ENCODE assay signal across 8 cellular contexts in genomic region chr4:102430511-102430910, GRCh38.
A peak's percentile ranks its signal among the peaks of the same experiment; 100 is the strongest.
DNase-seq lines count a peak whose midpoint lies in the region; FAIRE-seq and TF ChIP-seq lines count a peak whose summit lies in the region.

No MANE protein-coding gene starts in this region.

- FAIRE-seq in kidney (lab: Jason Lieb, UNC), result no peak

- peaks cover 0 to 2% (median 0%) of the 10 kb centered on the region in 7 donors for H3K9me3 Mint-ChIP-seq in CD14-positive monocyte

- no peaks in the 10 kb centered on the region for H3K36me3 Mint-ChIP-seq in CD14-positive monocyte

- H3K27me3 Mint-ChIP-seq in CD14-positive monocyte (ENCODE audit: low read depth in 3 of 3), result peaks cover 2 to 5% (median 5%) of the 10 kb centered on the region in 3 donors

- H3K27me3 ChIP-seq in adipocyte (replicated peaks; ENCODE audit: control insufficient read depth, insufficient read depth, low read length), result no peaks in the 10 kb centered on the region

- DNase-seq in CD14-positive monocyte (ENCODE audit: low spot score), result no peak
- DNase-seq in HFF-Myc (ENCODE audit: extremely low read depth, low read depth), result no peak
- DNase-seq in adipocyte (ENCODE audit: low read depth), result peak; percentile 67
- DNase-seq in kidney, result no peak
- DNase-seq in superior temporal gyrus (ENCODE audit: extremely low spot score), result peak; percentile 76
- no peak for DNase-seq in NCI-H526 treated with DMSO at 0.1 percent for 48 hours (lab: John Stamatoyannopoulos, UW)
- DNase-seq in OCI-M2 (lab: John Stamatoyannopoulos, UW; ENCODE audit: unreplicated experiment), result no peak
- DNase-seq in NCI-H1092 (lab: John Stamatoyannopoulos, UW), result no peak

- H3K36me3 ChIP-seq in adipocyte (ENCODE audit: control insufficient read depth, insufficient read depth, low read length, severe bottlenecking), result no peaks in the 10 kb centered on the region
- H3K36me3 ChIP-seq in kidney (ENCODE audit: control insufficient read depth in 1 of 2, insufficient read depth in 2 of 2, low read length in 2 of 2), result no peaks in the 10 kb centered on the region

- peaks cover 15% of the 10 kb centered on the region for H3K4me1 ChIP-seq in adipocyte (ENCODE audit: control insufficient read depth, insufficient read depth, low read length)
- H3K4me1 ChIP-seq in kidney (ENCODE audit: control insufficient read depth in 1 of 2, insufficient read depth in 1 of 2, low read depth in 1 of 2, low read length in 2 of 2), result no peaks in the 10 kb centered on the region

- TF ChIP-seq CTCF in CD14-positive monocyte (IDR thresholded peaks at IDR 0.05) (no peak), HFF-Myc (IDR thresholded peaks at IDR 0.05; ENCODE audit: low read depth, low read length, missing control alignments) (no peak), kidney (IDR thresholded peaks at IDR 0.05; ENCODE audit: borderline replicate concordance, extremely low read depth, insufficient read depth) (no peak)

- H3K9me3 ChIP-seq in adipocyte (ENCODE audit: control insufficient read depth, low read length), result peaks cover 4% of the 10 kb centered on the region
- H3K9me3 ChIP-seq in kidney (ENCODE audit: control insufficient read depth in 1 of 2, low read length in 2 of 2), result no peaks in the 10 kb centered on the region

- peak overlapping the region; percentile 96 for H3K9ac ChIP-seq in adipocyte (ENCODE audit: low read length)
- peak overlapping the region; percentile 65 to 67 for H3K9ac ChIP-seq in kidney (ENCODE audit: low read length in 2 of 2)

- no peak overlapping the region for H3K27ac ChIP-seq in kidney (ENCODE audit: low read depth in 2 of 2, low read length in 2 of 2)

- H3K4me3 ChIP-seq in HFF-Myc (replicated peaks; ENCODE audit: low read depth, low read length), result peak overlapping the region; percentile 51
- peak overlapping the region; percentile 92 for H3K4me3 ChIP-seq in adipocyte (ENCODE audit: low read length)
- H3K4me3 ChIP-seq in kidney (ENCODE audit: low read length in 2 of 2), result peak overlapping the region; percentile 82 to 86

- peak overlapping the region in 3 of 7 donors; percentile 72 to 93 (median 79) for H3K27ac Mint-ChIP-seq in CD14-positive monocyte

- peaks cover 6% of the 10 kb centered on the region for H3K4me1 Mint-ChIP-seq in CD14-positive monocyte

- intact Hi-C loops in CD14-positive monocyte (cut with micrococcal nuclease) (loop anchor here (5.0 to 10.0 kb wide), 2 partner anchors 86 to 577 kb away; partner anchors contain the start of gene SLC39A8 (in 1 of the 2)), kidney (cut with DNase I) (no loop called here)

- peak overlapping the region; percentile 88 to 92 for H3K4me3 Mint-ChIP-seq in CD14-positive monocyte

Comparison
In these comparisons a context has a peak if more than half of its experiments do, and no peak if none do; other contexts are left out.
1. DNase-seq: peak in adipocyte (single experiment) and superior temporal gyrus (single experiment); none in CD14-positive monocyte (single experiment), HFF-Myc (single experiment), kidney (single experiment), NCI-H526 treated with DMSO at 0.1 percent for 48 hours (single experiment), OCI-M2 (single experiment) and NCI-H1092 (single experiment).
2. Peak in every context shown above with its lines, with median percentiles within 50 percentile points of each other: H3K4me3 ChIP-seq.